In genomic region chr6:157974967-157975366, GRCh38 we compare ENCODE assay signal across 20 cellular contexts.
"Had no signal": no experiment of that assay in that cellular context is flagged by ENCODE, and none has a peak within 500 bp of the region (broad histone marks: within the 10 kb centered on the region; RNA-seq: fewer than 3 reads in every experiment).

No MANE protein-coding gene starts in this region.

- H3K4me1 ChIP-seq: psoas muscle, upper lobe of left lung had no signal

- DNase-seq: activated CD4-positive, alpha-beta T cell treated with anti-CD3 and anti-CD28 coated beads for 1 hour; activated CD4-positive, alpha-beta T cell treated with anti-CD3 and anti-CD28 coated beads, Interleukin-2, amount 50 U/mL, for 1 hour; activated CD8-positive, alpha-beta T cell treated with anti-CD3 and anti-CD28 coated beads, Interleukin-2, amount 10 ng/mL, durations not matched to agents 7 days and 5 days; activated gamma-delta T cell treated with Interleukin-2 at 50 U/mL for 16 hours; activated T-cell treated with anti-CD3 and anti-CD28 coated beads, Interleukin-2, amount 50 U/mL, for 1 hour; anterior cingulate cortex; effector CD4-positive, alpha-beta T cell; heart left ventricle; left cardiac atrium; naive thymus-derived CD4-positive, alpha-beta T cell; ovary; psoas muscle; stimulated activated CD4-positive, alpha-beta T cell treated with anti-CD3 and anti-CD28 coated beads, Interleukin-2, amount 100 ng/mL, for 24 hours; T-helper 1 cell had no signal

- ATAC-seq: activated CD8-positive, alpha-beta T cell treated with anti-CD3 and anti-CD28 coated beads, Interleukin-2, amount 10 ng/mL, durations not matched to agents 7 days and 5 days; heart left ventricle; left cardiac atrium; naive thymus-derived CD4-positive, alpha-beta T cell; psoas muscle; right cardiac atrium; stimulated activated memory B cell treated with anti-CD40 and anti-IgM and Interleukin-4, amounts not matched to agents 10 μg/mL and 1 μg/mL and 100 μg/mL, for 72 hours had no signal

- FAIRE-seq: endometrium, TTC549 had no signal

- H3K36me3 ChIP-seq: heart left ventricle, ovary, thoracic aorta, upper lobe of left lung had no signal

- H3K27ac ChIP-seq: heart left ventricle, ovary, psoas muscle, thoracic aorta, upper lobe of left lung had no signal

- H3K4me3 ChIP-seq: heart left ventricle, ovary, psoas muscle, thoracic aorta, upper lobe of left lung had no signal

- H3K9me3 ChIP-seq: heart left ventricle, ovary, psoas muscle, thoracic aorta, upper lobe of left lung had no signal

- H3K27me3 ChIP-seq: heart left ventricle, ovary, upper lobe of left lung had no signal
